In genomic region chr20:34022154-34022842, GRCh38 we compare ENCODE assay signal across 8 cellular contexts. TPM values are rescaled to one million over a fixed set of nuclear protein-coding genes. Genes with fewer than 3 reads are reported as not detected.
DNase-seq lines count a peak whose midpoint lies in the region; ATAC-seq and TF ChIP-seq lines count a peak whose summit lies in the region.

No MANE protein-coding gene starts in this region.

- H3K36me3 ChIP-seq in A673 (ENCODE audit: insufficient read depth, low read length, poor library complexity, severe bottlenecking), result no peaks in the 10 kb centered on the region

- BruUV-seq in A673 (replicated peaks; lab: Mats Ljungman, UMichigan), result no TSS peak

- DNase-seq in A673 (ENCODE audit: low spot score) (peak; percentile 54), GDM1 (lab: John Stamatoyannopoulos, UW) (peak; percentile 32), T-helper 17 cell (no peak), iris pigment epithelial cell (ENCODE audit: low read depth) (peak; percentile 11), kidney tubule cell (ENCODE audit: low spot score) (no peak), cerebellum (ENCODE audit: low spot score) (no peak)
- no peak for DNase-seq in activated effector memory CD4-positive, alpha-beta T cell treated with Interleukin-2 at 50 U/mL for 16 hours

- ATAC-seq in HG03558 (IDR thresholded peaks at IDR 0.05; ENCODE audit: extremely low read depth, unreplicated experiment) (peak; percentile 33), T-helper 17 cell (peak; percentile 72)

- peak overlapping the region; percentile 17 for H3K27ac ChIP-seq in A673 (ENCODE audit: low read depth, low read length, poor library complexity, severe bottlenecking)

- peaks cover 26% of the 10 kb centered on the region for H3K4me1 ChIP-seq in A673 (ENCODE audit: insufficient read depth, low read length, poor library complexity, severe bottlenecking)

- peak overlapping the region; percentile 33 for H3K4me3 Mint-ChIP-seq in T-helper 17 cell

- H3K9me3 ChIP-seq in A673 (ENCODE audit: low read depth, low read length, poor library complexity, severe bottlenecking) (no peaks in the 10 kb centered on the region), T-helper 17 cell (ENCODE audit: control insufficient read depth, low read length, poor library complexity, severe bottlenecking) (no peaks in the 10 kb centered on the region)

- no peak overlapping the region for H3K4me3 ChIP-seq in A673 (ENCODE audit: low read depth, low read length, poor library complexity, severe bottlenecking)

- peak; percentile 64 for TF ChIP-seq CTCF in A673 (conservative IDR thresholded peaks at IDR 0.05; ENCODE audit: low read depth, low read length)

- H3K36me3 Mint-ChIP-seq in T-helper 17 cell (ENCODE audit: low read depth), result peaks cover 4% of the 10 kb centered on the region

- peak overlapping the region; percentile 60 for H3K27ac Mint-ChIP-seq in T-helper 17 cell

- CTCF ChIA-PET in A673 (lab: Charles Lee), result interaction anchor here (0.5 to 1.5 kb wide), 6 partner anchors 12 to 617 kb away, joined by 3 to 5 read pairs (median 3); no protein-coding TSS in a partner anchor

- H3K27me3 ChIP-seq in A673 (replicated peaks; ENCODE audit: insufficient read depth, low read depth, low read length, poor library complexity), result no peaks in the 10 kb centered on the region

- intact Hi-C loops in A673 (cut with micrococcal nuclease; ENCODE audit: unreplicated experiment), result no loop called here

- POLR2A ChIA-PET in A673 (lab: Charles Lee; ENCODE audit: low non-redundant PET), result interaction anchor here (0.6 to 1.2 kb wide), 3 partner anchors 29 to 89 kb away, joined by 3 to 4 read pairs (median 4); partner anchors contain the start of gene RALY

- H3K27me3 Mint-ChIP-seq in T-helper 17 cell, result no peaks in the 10 kb centered on the region

- peaks cover 62% of the 10 kb centered on the region for H3K4me1 Mint-ChIP-seq in T-helper 17 cell

RNA-seq across cellular contexts. Expression of gene RALY, which starts 28.6 kb away (rescaled TPM):
- total RNA-seq in A673 (2021), result 185 and 195 TPM in 2 replicates
- 100 to 1,000 TPM; 120 to 137 TPM for total RNA-seq in T-helper 17 cell
- total RNA-seq in cerebellum, result 55.8 TPM

Comparison
In these comparisons a context has a peak if more than half of its experiments do, and no peak if none do; other contexts are left out.
1. DNase-seq: peak in A673 (single experiment), GDM1 (single experiment) and iris pigment epithelial cell (single experiment); none in T-helper 17 cell (0 of 3), kidney tubule cell (single experiment), activated effector memory CD4-positive, alpha-beta T cell treated with Interleukin-2 at 50 U/mL for 16 hours (single experiment) and cerebellum (single experiment).